ENCODE assay signal across 16 cellular contexts in genomic region chr15:100152463-100152862, GRCh38.
DNase-seq lines count a peak whose midpoint lies in the region; ATAC-seq and TF ChIP-seq lines count a peak whose summit lies in the region.
"Had no signal": no experiment of that assay in that cellular context is flagged by ENCODE, and none has a peak within 500 bp of the region (broad histone marks: within the 10 kb centered on the region; RNA-seq: fewer than 3 reads in every experiment).

No MANE protein-coding gene starts in this region.

- intact Hi-C loops in Right ventricle myocardium inferior (cut with DNase I) (no loop called here), cardiac septum (cut with DNase I) (no loop called here), gastrocnemius medialis (cut with DNase I; ENCODE audit: low total_unique reads) (no loop called here), spleen (cut with DNase I; ENCODE audit: low total_unique reads) (no loop called here)

- H3K4me3 ChIP-seq in RWPE2 (ENCODE audit: severe bottlenecking) (no peak overlapping the region), gastrocnemius medialis (no peak overlapping the region), spleen (no peak overlapping the region)
- H3K4me3 ChIP-seq: GM23338 had no signal

- DNase-seq in Right ventricle myocardium inferior (ENCODE audit: missing footprints) = no peak
- DNase-seq in cardiac septum (ENCODE audit: low spot score) = no peak
- peak; percentile 49 for DNase-seq in Ammon's horn (ENCODE audit: low spot score)
- peak; percentile 42 for DNase-seq in RWPE2 (ENCODE audit: low spot score)
- DNase-seq in mesenteric fat pad (ENCODE audit: low spot score) = peak; percentile 82
- no peak for DNase-seq in stimulated activated CD4-positive, alpha-beta T cell treated with anti-CD3 and anti-CD28 coated beads, Interleukin-2, amount 100 ng/mL, for 24 hours
- no peak for DNase-seq in gastrocnemius medialis
- no peak for DNase-seq in spleen
- DNase-seq: 8988T; BE2C; C1 segment of cervical spinal cord; Caco-2; CD4-positive, alpha-beta T cell; GDM1; HCEC 1CT had no signal

- H3K27me3 ChIP-seq in RWPE2 (ENCODE audit: insufficient read depth, poor library complexity, severe bottlenecking) = no peaks in the 10 kb centered on the region
- no peaks in the 10 kb centered on the region for H3K27me3 ChIP-seq in gastrocnemius medialis
- H3K27me3 ChIP-seq in spleen (replicated peaks in 1 of 7) = no peaks in the 10 kb centered on the region
- H3K27me3 ChIP-seq: BE2C had no signal

- H3K9me3 ChIP-seq in RWPE2 (ENCODE audit: severe bottlenecking) = peaks cover 6% of the 10 kb centered on the region
- H3K9me3 ChIP-seq in gastrocnemius medialis = peaks cover 0 to 9% (median 3%) of the 10 kb centered on the region in 3 donors
- H3K9me3 ChIP-seq in spleen = peaks cover 5 to 27% (median 21%) of the 10 kb centered on the region in 8 donors
- H3K9me3 ChIP-seq: BE2C had no signal

- H3K4me1 ChIP-seq in RWPE2 (ENCODE audit: insufficient read depth, poor library complexity, severe bottlenecking) (no peaks in the 10 kb centered on the region), gastrocnemius medialis (no peaks in the 10 kb centered on the region), spleen (no peaks in the 10 kb centered on the region)
- H3K4me1 ChIP-seq: BE2C, Caco-2 had no signal

- H3K36me3 ChIP-seq in RWPE2 (ENCODE audit: low read depth) (no peaks in the 10 kb centered on the region), gastrocnemius medialis (peaks cover 0 to 40% of the 10 kb centered on the region in 2 donors), spleen (peaks cover 0 to 10% (median 0%) of the 10 kb centered on the region in 6 donors)
- H3K36me3 ChIP-seq: BE2C had no signal

- ATAC-seq in Right ventricle myocardium inferior (peak; percentile 78), RWPE2 (ENCODE audit: low read depth) (no peak), gastrocnemius medialis (no peak)
- ATAC-seq: GM23338 had no signal

- no peak for TF ChIP-seq POLR2A in gastrocnemius medialis (IDR thresholded peaks at IDR 0.05)
- no peak for TF ChIP-seq POLR2A in spleen (IDR thresholded peaks at IDR 0.05)

- no peak overlapping the region for H3K27ac ChIP-seq in RWPE2 (ENCODE audit: poor library complexity, severe bottlenecking)
- H3K27ac ChIP-seq in gastrocnemius medialis = no peak overlapping the region
- no peak overlapping the region for H3K27ac ChIP-seq in spleen

- 78 to 95% (median 88%) methylated on average over 8 of the region's 8 CpGs for WGBS in spleen, 5 donors

- no peak for TF ChIP-seq CTCF in RWPE2 (IDR thresholded peaks at IDR 0.05; ENCODE audit: poor library complexity, severe bottlenecking)
- TF ChIP-seq CTCF in gastrocnemius medialis (IDR thresholded peaks at IDR 0.05 in 4 of 5, conservative IDR thresholded peaks at IDR 0.05 in 1 of 5) = no peak
- TF ChIP-seq CTCF in spleen (IDR thresholded peaks at IDR 0.05 in 8 of 11, conservative IDR thresholded peaks at IDR 0.05 in 3 of 11) = no peak

- in situ Hi-C loops in gastrocnemius medialis (cut with MboI; ENCODE audit: low sequenced_read_pairs in 4 of 4) = no loop called here

Comparison
In these comparisons a context has a peak if more than half of its experiments do, and no peak if none do; other contexts are left out.
1. DNase-seq: peak in Ammon's horn (single experiment), RWPE2 (single experiment) and mesenteric fat pad (single experiment); none in Right ventricle myocardium inferior (single experiment), cardiac septum (single experiment), stimulated activated CD4-positive, alpha-beta T cell treated with anti-CD3 and anti-CD28 coated beads, Interleukin-2, amount 100 ng/mL, for 24 hours (0 of 2), gastrocnemius medialis (0 of 2) and spleen (single experiment).